8 cellular contexts compared by ENCODE assay signal in the genomic region with DNA sequence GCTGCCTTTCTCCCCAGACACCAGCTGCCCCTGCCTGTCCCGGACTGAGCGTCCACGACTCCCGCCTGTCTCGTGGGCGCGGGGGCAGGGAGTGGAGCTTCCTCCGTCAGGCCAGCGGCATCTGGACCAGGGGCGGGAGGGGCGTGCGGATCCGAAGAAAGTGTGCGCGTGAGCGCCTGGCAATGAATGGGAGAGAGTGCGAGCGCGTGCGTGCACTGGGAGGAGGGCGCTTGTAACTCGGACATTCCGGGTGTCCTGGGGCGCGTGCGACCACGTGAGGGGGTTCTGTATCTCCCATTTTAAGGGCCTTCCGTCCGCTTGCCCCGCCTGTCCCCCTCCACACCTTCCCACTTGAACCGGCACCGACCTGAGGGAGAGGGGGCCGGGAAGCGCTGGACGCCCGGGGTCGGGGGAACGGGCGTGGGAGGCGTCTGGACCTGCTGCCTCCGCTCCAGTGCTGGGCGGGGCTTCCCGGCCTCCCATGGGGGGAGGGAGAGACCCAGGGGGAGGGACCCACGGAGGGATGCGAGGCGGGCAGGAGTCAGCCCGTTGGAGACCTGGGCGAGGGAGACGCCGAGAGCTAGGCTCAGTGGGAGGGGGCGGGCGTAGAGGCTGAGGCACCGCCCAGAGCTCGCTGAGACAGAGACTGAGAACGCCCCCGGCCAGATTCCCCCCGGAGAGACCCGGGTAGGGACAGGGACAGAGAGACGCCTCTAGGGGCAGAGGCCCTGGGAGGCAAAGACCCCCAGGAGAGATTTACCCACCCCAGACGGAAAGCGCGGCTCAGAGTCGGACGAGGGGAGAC. TPM values are rescaled to one million over a fixed set of nuclear protein-coding genes. Genes with fewer than 3 reads are reported as not detected.
DNase-seq lines count a peak whose midpoint lies in the region; ATAC-seq and TF ChIP-seq lines count a peak whose summit lies in the region.

A gene with protein sequence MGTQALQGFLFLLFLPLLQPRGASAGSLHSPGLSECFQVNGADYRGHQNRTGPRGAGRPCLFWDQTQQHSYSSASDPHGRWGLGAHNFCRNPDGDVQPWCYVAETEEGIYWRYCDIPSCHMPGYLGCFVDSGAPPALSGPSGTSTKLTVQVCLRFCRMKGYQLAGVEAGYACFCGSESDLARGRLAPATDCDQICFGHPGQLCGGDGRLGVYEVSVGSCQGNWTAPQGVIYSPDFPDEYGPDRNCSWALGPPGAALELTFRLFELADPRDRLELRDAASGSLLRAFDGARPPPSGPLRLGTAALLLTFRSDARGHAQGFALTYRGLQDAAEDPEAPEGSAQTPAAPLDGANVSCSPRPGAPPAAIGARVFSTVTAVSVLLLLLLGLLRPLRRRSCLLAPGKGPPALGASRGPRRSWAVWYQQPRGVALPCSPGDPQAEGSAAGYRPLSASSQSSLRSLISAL (plus strand): TSS at position 665 of the 805 bp plus-strand sequence. CDS start 246 bp downstream, outside the sequence.

- no peak within 1 kb of the TSS for H3K9ac ChIP-seq in smooth muscle cell (ENCODE audit: low read depth)

- no peaks in the 10 kb centered on the region for H3K9me3 ChIP-seq in cardiac muscle cell (ENCODE audit: low read depth)
- no peaks in the 10 kb centered on the region for H3K9me3 ChIP-seq in right atrium auricular region
- no peaks in the 10 kb centered on the region for H3K9me3 ChIP-seq in smooth muscle cell (replicated peaks; ENCODE audit: low read depth)

- no peak within 1 kb of the TSS for H2AFZ ChIP-seq in smooth muscle cell (ENCODE audit: low read depth)

- H3K36me3 ChIP-seq in cardiac muscle cell (no peaks in the 10 kb centered on the region), right atrium auricular region (no peaks in the 10 kb centered on the region), smooth muscle cell (ENCODE audit: low read depth) (no peaks in the 10 kb centered on the region)

- no peaks in the 10 kb centered on the region for H3K36me3 Mint-ChIP-seq in activated CD4-positive, alpha-beta T cell treated with anti-CD3 and anti-CD28 coated beads, Interleukin-2, amount 10 ng/mL, durations not matched to agents 7 days and 5 days (ENCODE audit: low read depth)

- H3K4me1 ChIP-seq in cardiac muscle cell (ENCODE audit: low read depth), result peaks cover 3% of the 10 kb centered on the region
- peaks cover 0 to 51% of the 10 kb centered on the region in 2 donors for H3K4me1 ChIP-seq in right atrium auricular region
- peaks cover 18% of the 10 kb centered on the region for H3K4me1 ChIP-seq in smooth muscle cell (ENCODE audit: low read depth)

- no peak for ATAC-seq in GM18502 (IDR thresholded peaks at IDR 0.05; ENCODE audit: poor library complexity, unreplicated experiment)

- no peaks in the 10 kb centered on the region for H3K79me2 ChIP-seq in smooth muscle cell (ENCODE audit: low read depth)

- DNase-seq in cardiac muscle cell (ENCODE audit: low read depth in 1 of 2, low spot score in 1 of 2) (peak in 1 of 2 donors; percentile 56), right atrium auricular region (ENCODE audit: low spot score) (no peak), NCI-H1930 (lab: John Stamatoyannopoulos, UW) (peak; percentile 75 to 77), fibroblast of villous mesenchyme (ENCODE audit: low read depth) (peak; percentile 22), smooth muscle cell (lab: John Stamatoyannopoulos, UW; ENCODE audit: unreplicated experiment) (no peak), inferior parietal cortex (ENCODE audit: extremely low spot score) (no peak)
- DNase-seq in activated CD4-positive, alpha-beta T cell treated with anti-CD3 and anti-CD28 coated beads, Interleukin-2, amount 10 ng/mL, durations not matched to agents 7 days and 5 days, result no peak

- peak within 1 kb of the TSS; percentile 5 for H3K27ac Mint-ChIP-seq in activated CD4-positive, alpha-beta T cell treated with anti-CD3 and anti-CD28 coated beads, Interleukin-2, amount 10 ng/mL, durations not matched to agents 7 days and 5 days

- H3K4me1 Mint-ChIP-seq in activated CD4-positive, alpha-beta T cell treated with anti-CD3 and anti-CD28 coated beads, Interleukin-2, amount 10 ng/mL, durations not matched to agents 7 days and 5 days, result peaks cover 29% of the 10 kb centered on the region

- POLR2A ChIA-PET in activated CD4-positive, alpha-beta T cell treated with anti-CD3 and anti-CD28 coated beads, Interleukin-2, amount 10 ng/mL, durations not matched to agents 7 days and 5 days (lab: Charles Lee), result no interaction called here

- H3K27me3 ChIP-seq in cardiac muscle cell (peaks cover 47% of the 10 kb centered on the region), right atrium auricular region (peaks cover 43 to 51% of the 10 kb centered on the region in 2 donors), smooth muscle cell (ENCODE audit: low read depth) (peaks cover 57% of the 10 kb centered on the region)

- under 1% methylated on average over 40 of the region's 64 CpGs for WGBS in smooth muscle cell (ENCODE audit: low lambda C conversion rate)

- H3K27ac ChIP-seq in cardiac muscle cell (no peak within 1 kb of the TSS), right atrium auricular region (no peak within 1 kb of the TSS), smooth muscle cell (ENCODE audit: low read depth) (no peak within 1 kb of the TSS)

- no peaks in the 10 kb centered on the region for H3F3A ChIP-seq in smooth muscle cell (ENCODE audit: low read depth)

- H4K20me1 ChIP-seq in smooth muscle cell (ENCODE audit: low read depth), result no peaks in the 10 kb centered on the region

- CTCF ChIA-PET in activated CD4-positive, alpha-beta T cell treated with anti-CD3 and anti-CD28 coated beads, Interleukin-2, amount 10 ng/mL, durations not matched to agents 7 days and 5 days (lab: Charles Lee), result interaction anchor here (1.3 to 1.7 kb wide), 2 partner anchors 14 to 37 kb away, joined by 3 to 4 read pairs; no protein-coding TSS in a partner anchor

- TF ChIP-seq CTCF in cardiac muscle cell (IDR thresholded peaks at IDR 0.05; ENCODE audit: low read depth, low read length) (no peak), right atrium auricular region (IDR thresholded peaks at IDR 0.05) (no peak), fibroblast of villous mesenchyme (IDR thresholded peaks at IDR 0.05; ENCODE audit: insufficient read depth, low read depth, low read length) (no peak), smooth muscle cell (IDR thresholded peaks at IDR 0.05; ENCODE audit: borderline replicate concordance, insufficient read depth, poor library complexity, severe bottlenecking) (no peak)

- peak within 1 kb of the TSS; percentile 90 for H3K4me2 ChIP-seq in smooth muscle cell

- H3K4me3 Mint-ChIP-seq in activated CD4-positive, alpha-beta T cell treated with anti-CD3 and anti-CD28 coated beads, Interleukin-2, amount 10 ng/mL, durations not matched to agents 7 days and 5 days, result peak within 1 kb of the TSS; percentile 52

- no peaks in the 10 kb centered on the region for H3K9me3 Mint-ChIP-seq in activated CD4-positive, alpha-beta T cell treated with anti-CD3 and anti-CD28 coated beads, Interleukin-2, amount 10 ng/mL, durations not matched to agents 7 days and 5 days

- H3K4me3 ChIP-seq in cardiac muscle cell (peak within 1 kb of the TSS; percentile 30), right atrium auricular region (peak within 1 kb of the TSS in 1 of 2 donors; percentile 41), fibroblast of villous mesenchyme (ENCODE audit: low read depth, low read length) (peak within 1 kb of the TSS; percentile 46), smooth muscle cell (peak within 1 kb of the TSS; percentile 50)

- H3K27me3 Mint-ChIP-seq in activated CD4-positive, alpha-beta T cell treated with anti-CD3 and anti-CD28 coated beads, Interleukin-2, amount 10 ng/mL, durations not matched to agents 7 days and 5 days, result peaks cover 28% of the 10 kb centered on the region

RNA-seq across cellular contexts. Expression of the gene that starts here (rescaled TPM):
- 2.6 and 3.9 TPM in 2 replicates for total RNA-seq in cardiac muscle cell
- polyA plus RNA-seq in cardiac muscle cell, result 1.3 and 2.5 TPM in 2 replicates
- total RNA-seq in right atrium auricular region, result not detected
- under 1 TPM in 1 of 2 experiments, not detected in 1; 0.08 TPM for total RNA-seq in activated CD4-positive, alpha-beta T cell treated with anti-CD3 and anti-CD28 coated beads, Interleukin-2, amount 10 ng/mL, durations not matched to agents 7 days and 5 days
- total RNA-seq in fibroblast of villous mesenchyme, result under 0.01 TPM in 1 of 2 replicates, not detected in the other
- total RNA-seq in smooth muscle cell, result 0.27 and 1.3 TPM in 2 replicates
- 2.0 TPM in 2 replicates for polyA plus RNA-seq in smooth muscle cell

Comparison
In these comparisons a context has a peak if more than half of its experiments do, and no peak if none do; other contexts are left out.
1. Peak in DNase-seq and H3K4me3 ChIP-seq in fibroblast of villous mesenchyme; RNA of the gene not detected or under 1 TPM.
2. DNase-seq: peak in NCI-H1930 (2 of 2); none in right atrium auricular region (single experiment), activated CD4-positive, alpha-beta T cell treated with anti-CD3 and anti-CD28 coated beads, Interleukin-2, amount 10 ng/mL, durations not matched to agents 7 days and 5 days (single experiment), smooth muscle cell (single experiment) and inferior parietal cortex (single experiment).